ENCODE assay signal across 3 cellular contexts in the genomic region with DNA sequence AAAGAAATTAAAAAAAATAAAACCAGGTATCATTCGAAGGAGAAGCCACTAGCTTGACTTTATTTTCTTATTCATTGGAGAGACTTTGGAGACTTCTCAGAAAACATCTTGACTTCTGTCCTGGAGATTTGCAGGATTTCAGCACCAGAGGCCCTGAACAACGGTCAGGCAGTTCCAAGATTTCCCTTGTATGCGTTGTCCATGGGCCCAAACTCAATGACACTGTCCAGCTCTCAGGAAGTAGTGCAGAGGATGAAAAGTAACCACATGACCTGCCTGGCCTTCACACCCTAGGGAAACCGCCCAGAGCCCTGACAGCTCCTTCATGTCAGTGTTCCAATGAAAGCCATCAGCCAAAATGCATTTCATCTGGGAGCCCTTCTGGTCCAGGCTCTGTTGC.
TF ChIP-seq lines count a peak whose summit lies in the region.

No MANE protein-coding gene starts in this region.

TF ChIP-seq in SK-N-SH, 30 proteins besides CTCF, POLR2A, EP300 and RAD21 (continued from another document):
- TF ChIP-seq, protein P1, sequence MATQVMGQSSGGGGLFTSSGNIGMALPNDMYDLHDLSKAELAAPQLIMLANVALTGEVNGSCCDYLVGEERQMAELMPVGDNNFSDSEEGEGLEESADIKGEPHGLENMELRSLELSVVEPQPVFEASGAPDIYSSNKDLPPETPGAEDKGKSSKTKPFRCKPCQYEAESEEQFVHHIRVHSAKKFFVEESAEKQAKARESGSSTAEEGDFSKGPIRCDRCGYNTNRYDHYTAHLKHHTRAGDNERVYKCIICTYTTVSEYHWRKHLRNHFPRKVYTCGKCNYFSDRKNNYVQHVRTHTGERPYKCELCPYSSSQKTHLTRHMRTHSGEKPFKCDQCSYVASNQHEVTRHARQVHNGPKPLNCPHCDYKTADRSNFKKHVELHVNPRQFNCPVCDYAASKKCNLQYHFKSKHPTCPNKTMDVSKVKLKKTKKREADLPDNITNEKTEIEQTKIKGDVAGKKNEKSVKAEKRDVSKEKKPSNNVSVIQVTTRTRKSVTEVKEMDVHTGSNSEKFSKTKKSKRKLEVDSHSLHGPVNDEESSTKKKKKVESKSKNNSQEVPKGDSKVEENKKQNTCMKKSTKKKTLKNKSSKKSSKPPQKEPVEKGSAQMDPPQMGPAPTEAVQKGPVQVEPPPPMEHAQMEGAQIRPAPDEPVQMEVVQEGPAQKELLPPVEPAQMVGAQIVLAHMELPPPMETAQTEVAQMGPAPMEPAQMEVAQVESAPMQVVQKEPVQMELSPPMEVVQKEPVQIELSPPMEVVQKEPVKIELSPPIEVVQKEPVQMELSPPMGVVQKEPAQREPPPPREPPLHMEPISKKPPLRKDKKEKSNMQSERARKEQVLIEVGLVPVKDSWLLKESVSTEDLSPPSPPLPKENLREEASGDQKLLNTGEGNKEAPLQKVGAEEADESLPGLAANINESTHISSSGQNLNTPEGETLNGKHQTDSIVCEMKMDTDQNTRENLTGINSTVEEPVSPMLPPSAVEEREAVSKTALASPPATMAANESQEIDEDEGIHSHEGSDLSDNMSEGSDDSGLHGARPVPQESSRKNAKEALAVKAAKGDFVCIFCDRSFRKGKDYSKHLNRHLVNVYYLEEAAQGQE (IDR thresholded peaks at IDR 0.05; ENCODE audit: low read depth, low read length): peak; percentile 76

TF ChIP-seq in SK-N-SH treated with all-trans-retinoic acid at 6 μM for 48 hours, 23 proteins besides CTCF, POLR2A, EP300 and RAD21 (continued from another document):
- TF ChIP-seq PATZ1 (CRISPR knock-in tag; IDR thresholded peaks at IDR 0.05; ENCODE audit: borderline replicate concordance): no peak
- no peak for TF ChIP-seq RARB (CRISPR knock-in tag; IDR thresholded peaks at IDR 0.05)
- TF ChIP-seq ZNF70 (CRISPR knock-in tag; IDR thresholded peaks at IDR 0.05): no peak
- no peak for TF ChIP-seq ZC3H10 (CRISPR knock-in tag; IDR thresholded peaks at IDR 0.05)
- no peak for TF ChIP-seq ESRRG (CRISPR knock-in tag; IDR thresholded peaks at IDR 0.05)
- no peak for TF ChIP-seq CSRNP3 (CRISPR knock-in tag; IDR thresholded peaks at IDR 0.05)
- TF ChIP-seq TSHZ2 (CRISPR knock-in tag; IDR thresholded peaks at IDR 0.05): no peak
- no peak for TF ChIP-seq OSR1 (CRISPR knock-in tag; IDR thresholded peaks at IDR 0.05)
- no peak for TF ChIP-seq PPARA (CRISPR knock-in tag; IDR thresholded peaks at IDR 0.05; ENCODE audit: borderline replicate concordance)

TF ChIP-seq in Ishikawa, 13 proteins besides CTCF, POLR2A, EP300 and RAD21 (continued from another document):
- TF ChIP-seq, protein P2, sequence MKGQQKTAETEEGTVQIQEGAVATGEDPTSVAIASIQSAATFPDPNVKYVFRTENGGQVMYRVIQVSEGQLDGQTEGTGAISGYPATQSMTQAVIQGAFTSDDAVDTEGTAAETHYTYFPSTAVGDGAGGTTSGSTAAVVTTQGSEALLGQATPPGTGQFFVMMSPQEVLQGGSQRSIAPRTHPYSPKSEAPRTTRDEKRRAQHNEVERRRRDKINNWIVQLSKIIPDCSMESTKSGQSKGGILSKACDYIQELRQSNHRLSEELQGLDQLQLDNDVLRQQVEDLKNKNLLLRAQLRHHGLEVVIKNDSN (IDR thresholded peaks at IDR 0.05): no peak
- TF ChIP-seq ZBTB7A (IDR thresholded peaks at IDR 0.05; ENCODE audit: low read depth) (no peak), TEAD4 (IDR thresholded peaks at IDR 0.05) (no peak)
